Comparison of ENCODE assay signal across 8 cellular contexts in the genomic region with DNA sequence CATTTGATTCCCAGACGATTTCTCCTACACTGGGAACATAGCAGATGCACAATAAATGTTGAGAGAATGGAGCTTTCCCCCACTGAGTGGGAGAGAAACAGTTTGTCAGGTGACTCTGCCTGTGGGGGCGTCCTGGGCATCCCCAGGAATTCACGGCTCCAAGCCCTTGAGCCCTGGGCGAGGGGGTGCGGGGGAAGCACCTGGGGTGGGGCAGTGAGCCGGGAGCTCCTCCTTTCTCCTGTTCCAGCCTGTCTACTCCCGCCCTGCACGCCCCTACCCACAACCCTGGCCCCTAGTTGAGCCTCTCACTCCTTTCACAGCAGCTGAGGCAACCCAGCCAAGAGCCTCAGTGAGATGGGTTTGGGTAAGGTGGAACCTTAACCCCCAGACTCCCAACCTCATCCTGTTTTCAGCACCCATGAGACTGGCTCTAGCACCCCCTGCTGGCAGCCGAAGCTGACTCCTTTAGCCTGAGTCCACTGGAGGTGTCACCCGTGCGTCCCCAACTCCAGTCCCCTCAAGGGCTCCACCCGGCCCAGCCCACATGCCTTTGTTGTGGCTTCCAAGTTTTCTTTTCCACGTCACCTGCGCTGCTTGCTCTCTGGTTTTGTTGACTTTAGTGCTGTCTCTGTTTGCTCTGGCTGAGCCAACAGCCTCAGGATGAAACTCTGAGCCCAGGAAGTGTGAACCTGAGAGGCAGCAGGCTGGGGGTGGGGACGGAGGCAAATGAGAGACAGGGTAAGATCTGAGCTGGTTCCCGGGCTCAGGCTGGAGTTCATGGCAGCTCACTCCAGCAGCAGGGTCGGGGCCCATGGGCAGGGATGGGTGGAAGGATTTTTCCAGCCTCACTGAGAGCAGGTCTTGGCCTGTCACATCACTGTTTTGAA. TPM values are rescaled to one million over a fixed set of nuclear protein-coding genes. Genes with fewer than 3 reads are reported as not detected.
DNase-seq lines count a peak whose midpoint lies in the region; ATAC-seq and TF ChIP-seq lines count a peak whose summit lies in the region.

No MANE protein-coding gene starts in this region.

- intact Hi-C loops in activated CD8-positive, alpha-beta T cell treated with anti-CD3 and anti-CD28 coated beads for 36 hours (cut with micrococcal nuclease), result loop anchor here (5.0 kb wide), 1 partner anchor 37 kb away; no protein-coding TSS in a partner anchor

- peaks cover 41% of the 10 kb centered on the region for H3K4me1 Mint-ChIP-seq in activated CD8-positive, alpha-beta T cell treated with anti-CD3 and anti-CD28 coated beads for 36 hours (ENCODE audit: low read depth)
- peaks cover 31 to 49% of the 10 kb centered on the region in 2 donors for H3K4me1 Mint-ChIP-seq in effector memory CD8-positive, alpha-beta T cell (ENCODE audit: low read depth in 2 of 2)
- H3K4me1 Mint-ChIP-seq in mesothelial cell of epicardium, result peaks cover 9% of the 10 kb centered on the region

- CTCF ChIA-PET in activated CD8-positive, alpha-beta T cell treated with anti-CD3 and anti-CD28 coated beads for 36 hours (lab: Charles Lee), result interaction anchor here (0.7 to 5.6 kb wide), 33 partner anchors 8 to 344 kb away, joined by 3 to 52 read pairs (median 5); a partner anchor contains a TSS

- TF ChIP-seq CTCF in activated CD8-positive, alpha-beta T cell treated with anti-CD3 and anti-CD28 coated beads for 36 hours (IDR thresholded peaks at IDR 0.05), result peak; percentile 79
- peak; percentile 55 for TF ChIP-seq CTCF in mesothelial cell of epicardium (IDR thresholded peaks at IDR 0.05; ENCODE audit: unreplicated experiment)

- DNase-seq in D341Med (ENCODE audit: low spot score), result peak; percentile 63
- DNase-seq in H7, result peak; percentile 92
- peak; percentile 71 for DNase-seq in NCI-H345 (lab: John Stamatoyannopoulos, UW)
- peak; percentile 97 for DNase-seq in activated CD8-positive, alpha-beta T cell treated with anti-CD3 and anti-CD28 coated beads for 36 hours
- DNase-seq in effector memory CD8-positive, alpha-beta T cell, result peak; percentile 86 to 92 (median 90)
- DNase-seq in mesothelial cell of epicardium (ENCODE audit: low spot score in 2 of 2, unreplicated experiment in 2 of 2), result peak; percentile 39 to 66
- DNase-seq in stimulated activated CD8-positive, alpha-beta memory T cell treated with anti-CD3 and anti-CD28 coated beads, Interleukin-7, amount 100 ng/mL, for 24 hours (ENCODE audit: low read depth), result peak; percentile 79
- no peak for DNase-seq in SK-N-DZ (ENCODE audit: low spot score)

- no peaks in the 10 kb centered on the region for H3K27me3 ChIP-seq in H7 (ENCODE audit: control insufficient read depth, insufficient read depth, low read length)

- no peaks in the 10 kb centered on the region for H3K36me3 Mint-ChIP-seq in activated CD8-positive, alpha-beta T cell treated with anti-CD3 and anti-CD28 coated beads for 36 hours (ENCODE audit: low read depth)
- peaks cover 11% of the 10 kb centered on the region for H3K36me3 Mint-ChIP-seq in effector memory CD8-positive, alpha-beta T cell (ENCODE audit: insufficient read depth)
- H3K36me3 Mint-ChIP-seq in mesothelial cell of epicardium, result no peaks in the 10 kb centered on the region

- H3K27me3 Mint-ChIP-seq in activated CD8-positive, alpha-beta T cell treated with anti-CD3 and anti-CD28 coated beads for 36 hours, result no peaks in the 10 kb centered on the region
- no peaks in the 10 kb centered on the region for H3K27me3 Mint-ChIP-seq in effector memory CD8-positive, alpha-beta T cell
- peaks cover 7% of the 10 kb centered on the region for H3K27me3 Mint-ChIP-seq in mesothelial cell of epicardium (ENCODE audit: low read depth)

- ATAC-seq in activated CD8-positive, alpha-beta T cell treated with anti-CD3 and anti-CD28 coated beads for 36 hours, result peak; percentile 92
- ATAC-seq in effector memory CD8-positive, alpha-beta T cell (replicated peaks), result peak; percentile 88

- no peak overlapping the region for H3K4me3 ChIP-seq in H7 (ENCODE audit: insufficient read depth, low read depth, low read length)

- H3K36me3 ChIP-seq in H7 (replicated peaks; ENCODE audit: control insufficient read depth, insufficient read depth, low read length), result no peaks in the 10 kb centered on the region

- POLR2A ChIA-PET in activated CD8-positive, alpha-beta T cell treated with anti-CD3 and anti-CD28 coated beads for 36 hours (lab: Charles Lee), result interaction anchor here (0.8 to 1.4 kb wide), 9 partner anchors 23 to 151 kb away, joined by 3 to 11 read pairs (median 3); a partner anchor contains a TSS

- H3K27ac Mint-ChIP-seq in activated CD8-positive, alpha-beta T cell treated with anti-CD3 and anti-CD28 coated beads for 36 hours, result peak overlapping the region; percentile 91
- H3K27ac Mint-ChIP-seq in effector memory CD8-positive, alpha-beta T cell, result peak overlapping the region; percentile 57 to 76
- no peak overlapping the region for H3K27ac Mint-ChIP-seq in mesothelial cell of epicardium

- H3K4me3 Mint-ChIP-seq in activated CD8-positive, alpha-beta T cell treated with anti-CD3 and anti-CD28 coated beads for 36 hours, result peak overlapping the region; percentile 25
- peak overlapping the region; percentile 47 to 66 for H3K4me3 Mint-ChIP-seq in effector memory CD8-positive, alpha-beta T cell
- H3K4me3 Mint-ChIP-seq in mesothelial cell of epicardium, result no peak overlapping the region

- H3K9me3 Mint-ChIP-seq in activated CD8-positive, alpha-beta T cell treated with anti-CD3 and anti-CD28 coated beads for 36 hours, result no peaks in the 10 kb centered on the region
- no peaks in the 10 kb centered on the region for H3K9me3 Mint-ChIP-seq in effector memory CD8-positive, alpha-beta T cell
- H3K9me3 Mint-ChIP-seq in mesothelial cell of epicardium, result no peaks in the 10 kb centered on the region

RNA-seq across cellular contexts. Expression of a gene that starts 13.0 kb away (rescaled TPM):
- total RNA-seq in H7 (2014; rRNA removed; shearing (Covaris generic)), result not detected in 2 replicates
- total RNA-seq in activated CD8-positive, alpha-beta T cell treated with anti-CD3 and anti-CD28 coated beads for 36 hours, result not detected
- total RNA-seq in mesothelial cell of epicardium, result 0.44 to 1.7 TPM (median 1.3 TPM) in 3 replicates
- 0.29 and 0.88 TPM in 2 replicates for polyA plus RNA-seq in SK-N-DZ (2014; cell fraction: cytosol; rRNA removed)
- 1.7 and 2.1 TPM in 2 replicates for polyA plus RNA-seq in SK-N-DZ (2014; cell fraction: nucleus; rRNA removed)

RNA-seq across cellular contexts. Expression of a gene that starts 32.0 kb away (rescaled TPM):
- total RNA-seq in H7 (2014; rRNA removed; shearing (Covaris generic)), result 0.18 and 2.6 TPM in 2 replicates
- 1 to 10 TPM; 1.2 to 2.6 TPM for total RNA-seq in activated CD8-positive, alpha-beta T cell treated with anti-CD3 and anti-CD28 coated beads for 36 hours
- 0.93 to 1.5 TPM (median 1.3 TPM) in 3 replicates for total RNA-seq in mesothelial cell of epicardium
- 0.51 and 2.2 TPM in 2 replicates for polyA plus RNA-seq in SK-N-DZ (2014; cell fraction: cytosol; rRNA removed)
- polyA plus RNA-seq in SK-N-DZ (2014; cell fraction: nucleus; rRNA removed), result 0.58 TPM in 1 of 2 replicates, not detected in the other

RNA-seq across cellular contexts. Expression of a gene that starts 58.3 kb away (rescaled TPM):
- 53.9 and 59.7 TPM in 2 replicates for total RNA-seq in H7 (2014; rRNA removed; shearing (Covaris generic))
- total RNA-seq in activated CD8-positive, alpha-beta T cell treated with anti-CD3 and anti-CD28 coated beads for 36 hours, result 10 to 100 TPM; 45.5 to 45.9 TPM
- total RNA-seq in mesothelial cell of epicardium, result 37.7 to 38.4 TPM (median 37.9 TPM) in 3 replicates
- 43.0 and 43.5 TPM in 2 replicates for polyA plus RNA-seq in SK-N-DZ (2014; cell fraction: cytosol; rRNA removed)
- polyA plus RNA-seq in SK-N-DZ (2014; cell fraction: nucleus; rRNA removed), result 85.6 and 85.8 TPM in 2 replicates
